Comparison of ENCODE assay signal across 21 cellular contexts in genomic region chr20:38830356-38830755, GRCh38. TPM values are rescaled to one million over a fixed set of nuclear protein-coding genes. Genes with fewer than 3 reads are reported as not detected.
DNase-seq lines count a peak whose midpoint lies in the region; ATAC-seq and TF ChIP-seq lines count a peak whose summit lies in the region.
"Had no signal": no experiment of that assay in that cellular context is flagged by ENCODE, and none has a peak within 500 bp of the region (broad histone marks: within the 10 kb centered on the region; RNA-seq: fewer than 3 reads in every experiment).

No MANE protein-coding gene starts in this region.

- no TSS peak for BruUV-seq in Caco-2 (replicated peaks; lab: Mats Ljungman, UMichigan)
- BruUV-seq in PC-3 (replicated peaks; lab: Mats Ljungman, UMichigan): no TSS peak

- H3K4me3 ChIP-seq in Caco-2 (ENCODE audit: low read depth, low read length): no peak overlapping the region
- no peak overlapping the region for H3K4me3 ChIP-seq in PC-3 (ENCODE audit: low read length)
- H3K4me3 ChIP-seq: BLaER1 treated with 17β-estradiol and CSF1 and Interleukin-3, amounts not matched to agents 10 nM and 100 nM; body of pancreas; colonic mucosa; pancreas; stomach had no signal

- intact Hi-C loops in activated CD4-positive, alpha-beta T cell treated with anti-CD3 and anti-CD28 coated beads, Interleukin-2, amount 10 ng/mL, durations not matched to agents 24 days and 14 days (cut with micrococcal nuclease): no loop called here
- intact Hi-C loops in Caco-2 (cut with micrococcal nuclease; ENCODE audit: unreplicated experiment): no loop called here
- intact Hi-C loops in PC-3 (cut with micrococcal nuclease): no loop called here

- no peaks in the 10 kb centered on the region for H3K36me3 ChIP-seq in Caco-2 (ENCODE audit: control insufficient read depth, insufficient read depth, low read length)
- H3K36me3 ChIP-seq in PC-3 (ENCODE audit: low read depth, low read length): no peaks in the 10 kb centered on the region
- H3K36me3 ChIP-seq: colonic mucosa, pancreas, stomach had no signal

- H3K9me3 Mint-ChIP-seq in activated CD4-positive, alpha-beta T cell treated with anti-CD3 and anti-CD28 coated beads, Interleukin-2, amount 10 ng/mL, durations not matched to agents 24 days and 14 days: peaks cover 3% of the 10 kb centered on the region
- no peaks in the 10 kb centered on the region for H3K9me3 Mint-ChIP-seq in T-cell
- no peaks in the 10 kb centered on the region for H3K9me3 Mint-ChIP-seq in Caco-2 (ENCODE audit: unreplicated experiment)
- H3K9me3 Mint-ChIP-seq: activated naive CD4-positive, alpha-beta T cell treated with anti-CD3 and anti-CD28 coated beads, Interleukin-2, amount 50 U/mL, for 24 hours; type B pancreatic cell had no signal

- no peak overlapping the region for H3K9ac ChIP-seq in PC-3 (ENCODE audit: low read length)
- H3K9ac ChIP-seq: BLaER1 treated with 17β-estradiol and CSF1 and Interleukin-3, amounts not matched to agents 10 nM and 100 nM had no signal

- no peak for TF ChIP-seq CTCF in Caco-2 (IDR thresholded peaks at IDR 0.05; ENCODE audit: insufficient read depth in 1 of 2, low read depth in 1 of 2, low read length in 1 of 2, severe bottlenecking in 1 of 2, unreplicated experiment in 1 of 2)
- TF ChIP-seq CTCF in PC-3 (conservative IDR thresholded peaks at IDR 0.05; ENCODE audit: low read depth, low read length): no peak

- no peaks in the 10 kb centered on the region for H3K9me3 ChIP-seq in Caco-2
- H3K9me3 ChIP-seq in PC-3 (ENCODE audit: low read length): no peaks in the 10 kb centered on the region
- H3K9me3 ChIP-seq: BLaER1 treated with 17β-estradiol and CSF1 and Interleukin-3, amounts not matched to agents 10 nM and 100 nM; body of pancreas; colonic mucosa; pancreas; stomach had no signal

- POLR2A ChIA-PET in T-cell (lab: Charles Lee): interaction anchor here in 1 of 2 donors (0.6 kb wide), 1 partner anchor 14 kb away, joined by 3 read pairs; no protein-coding TSS in a partner anchor
- POLR2A ChIA-PET in Caco-2 (lab: Charles Lee): no interaction called here
- POLR2A ChIA-PET in PC-3 (lab: Charles Lee; ENCODE audit: unreplicated experiment): no interaction called here

- no peak overlapping the region for H3K27ac ChIP-seq in PC-3 (ENCODE audit: low read length)
- H3K27ac ChIP-seq: BLaER1 treated with 17β-estradiol and CSF1 and Interleukin-3, amounts not matched to agents 10 nM and 100 nM; body of pancreas; colonic mucosa; pancreas; stomach had no signal

- ATAC-seq in T-cell (replicated peaks in 1 of 4) (no peak), PC-3 (no peak)
- ATAC-seq: body of pancreas, pancreas, Right ventricle myocardium inferior, sciatic nerve had no signal

- CTCF ChIA-PET in T-cell (lab: Charles Lee) (no interaction called here), Caco-2 (lab: Charles Lee) (no interaction called here), PC-3 (lab: Charles Lee) (no interaction called here)

- H3K79me2 ChIP-seq in PC-3 (ENCODE audit: low read length): no peaks in the 10 kb centered on the region

- no peak overlapping the region for H2AFZ ChIP-seq in PC-3 (ENCODE audit: low read length)

- peak overlapping the region; percentile 79 for H3K27ac Mint-ChIP-seq in activated CD4-positive, alpha-beta T cell treated with anti-CD3 and anti-CD28 coated beads, Interleukin-2, amount 10 ng/mL, durations not matched to agents 24 days and 14 days
- H3K27ac Mint-ChIP-seq in T-cell (peak overlapping the region; percentile 80 to 81), Caco-2 (ENCODE audit: unreplicated experiment) (no peak overlapping the region)
- H3K27ac Mint-ChIP-seq: activated naive CD4-positive, alpha-beta T cell treated with anti-CD3 and anti-CD28 coated beads, Interleukin-2, amount 50 U/mL, for 24 hours; type B pancreatic cell had no signal

- peaks cover 8% of the 10 kb centered on the region for H3K4me1 ChIP-seq in Caco-2
- peaks cover 13% of the 10 kb centered on the region; the same call in 1 of the 2 replicates for H3K4me1 ChIP-seq in PC-3 (ENCODE audit: insufficient read depth, low read length)
- H3K4me1 ChIP-seq: colonic mucosa, pancreas had no signal

- no peaks in the 10 kb centered on the region; the same call in 1 of the 2 replicates for H3K27me3 ChIP-seq in Caco-2 (replicated peaks; ENCODE audit: control insufficient read depth, insufficient read depth, low read length)
- H3K27me3 ChIP-seq in PC-3 (ENCODE audit: low read length): peaks cover 9% of the 10 kb centered on the region
- H3K27me3 ChIP-seq: BLaER1 treated with 17β-estradiol and CSF1 and Interleukin-3, amounts not matched to agents 10 nM and 100 nM; body of pancreas; colonic mucosa; pancreas had no signal

- no peak for DNase-seq in activated CD4-positive, alpha-beta T cell treated with anti-CD3 and anti-CD28 coated beads, Interleukin-2, amount 10 ng/mL, durations not matched to agents 24 days and 14 days
- no peak for DNase-seq in activated CD4-positive, alpha-beta T cell treated with anti-CD3 and anti-CD28 coated beads for 48 hours
- DNase-seq in T-cell (no peak), dermis blood vessel endothelial cell (peak; percentile 37), Caco-2 (no peak), cerebellar nuclear complex (lab: John Stamatoyannopoulos, UW) (no peak), PC-3 (no peak)
- peak; percentile 18 for DNase-seq in stimulated activated CD8-positive, alpha-beta memory T cell treated with anti-CD3 and anti-CD28 coated beads, Interleukin-4, amount 100 ng/mL, for 48 hours
- DNase-seq: body of pancreas, colonic mucosa, H7, NCI-H1092 treated with DMSO at 0.1 percent for 48 hours, NCI-H526 treated with DMSO at 0.1 percent for 48 hours, pancreas, stomach had no signal

- H3K27me3 Mint-ChIP-seq in activated CD4-positive, alpha-beta T cell treated with anti-CD3 and anti-CD28 coated beads, Interleukin-2, amount 10 ng/mL, durations not matched to agents 24 days and 14 days: no peaks in the 10 kb centered on the region
- no peaks in the 10 kb centered on the region for H3K27me3 Mint-ChIP-seq in T-cell
- peaks cover 2% of the 10 kb centered on the region for H3K27me3 Mint-ChIP-seq in Caco-2 (ENCODE audit: insufficient read depth, unreplicated experiment)
- H3K27me3 Mint-ChIP-seq: activated naive CD4-positive, alpha-beta T cell treated with anti-CD3 and anti-CD28 coated beads, Interleukin-2, amount 50 U/mL, for 24 hours had no signal

- peaks cover 78% of the 10 kb centered on the region for H3K4me1 Mint-ChIP-seq in activated CD4-positive, alpha-beta T cell treated with anti-CD3 and anti-CD28 coated beads, Interleukin-2, amount 10 ng/mL, durations not matched to agents 24 days and 14 days
- H3K4me1 Mint-ChIP-seq in T-cell (peaks cover 79 to 92% (median 87%) of the 10 kb centered on the region in 3 donors), Caco-2 (ENCODE audit: low read depth, unreplicated experiment) (no peaks in the 10 kb centered on the region)

- H3K4me3 Mint-ChIP-seq in activated CD4-positive, alpha-beta T cell treated with anti-CD3 and anti-CD28 coated beads, Interleukin-2, amount 10 ng/mL, durations not matched to agents 24 days and 14 days: no peak overlapping the region
- H3K4me3 Mint-ChIP-seq in T-cell: no peak overlapping the region
- H3K4me3 Mint-ChIP-seq in Caco-2 (ENCODE audit: unreplicated experiment): no peak overlapping the region
- H3K4me3 Mint-ChIP-seq: activated naive CD4-positive, alpha-beta T cell treated with anti-CD3 and anti-CD28 coated beads, Interleukin-2, amount 50 U/mL, for 24 hours; type B pancreatic cell had no signal

- H3F3A ChIP-seq in PC-3 (ENCODE audit: low read length, unreplicated experiment): no peaks in the 10 kb centered on the region

- peaks cover 75% of the 10 kb centered on the region for H3K36me3 Mint-ChIP-seq in activated CD4-positive, alpha-beta T cell treated with anti-CD3 and anti-CD28 coated beads, Interleukin-2, amount 10 ng/mL, durations not matched to agents 24 days and 14 days (ENCODE audit: low read depth)
- peaks cover 59% of the 10 kb centered on the region for H3K36me3 Mint-ChIP-seq in T-cell
- H3K36me3 Mint-ChIP-seq in Caco-2 (ENCODE audit: insufficient read depth, unreplicated experiment): no peaks in the 10 kb centered on the region
- H3K36me3 Mint-ChIP-seq: type B pancreatic cell had no signal

- H4K20me1 ChIP-seq in PC-3 (ENCODE audit: low read length): no peaks in the 10 kb centered on the region
- H4K20me1 ChIP-seq: BLaER1 treated with 17β-estradiol and CSF1 and Interleukin-3, amounts not matched to agents 10 nM and 100 nM had no signal

- H3K9me2 ChIP-seq in PC-3 (replicated peaks; ENCODE audit: low read length): no peaks in the 10 kb centered on the region

- H3K4me2 ChIP-seq in PC-3 (ENCODE audit: low read length): no peak overlapping the region
- H3K4me2 ChIP-seq: BLaER1 treated with 17β-estradiol and CSF1 and Interleukin-3, amounts not matched to agents 10 nM and 100 nM had no signal

RNA-seq across cellular contexts. Expression of gene PPP1R16B, which starts 24.9 kb away (rescaled TPM):
- total RNA-seq in activated CD4-positive, alpha-beta T cell treated with anti-CD3 and anti-CD28 coated beads, Interleukin-2, amount 10 ng/mL, durations not matched to agents 24 days and 14 days: 133 TPM in 2 replicates
- total RNA-seq in T-cell: 10 to 100 TPM; 32.0 to 58.5 (median 50.2) TPM
- total RNA-seq in dermis blood vessel endothelial cell: 247 and 304 TPM in 2 replicates
- total RNA-seq in Caco-2 (2022): not detected in 2 replicates
- 0.04 and 0.12 TPM in 2 replicates for total RNA-seq in PC-3 (2014; rRNA removed)
- total RNA-seq: fibroblast of villous mesenchyme had no signal

Comparison
In these comparisons a context has a peak if more than half of its experiments do, and no peak if none do; other contexts are left out.
1. DNase-seq: peak in dermis blood vessel endothelial cell (single experiment) and stimulated activated CD8-positive, alpha-beta memory T cell treated with anti-CD3 and anti-CD28 coated beads, Interleukin-4, amount 100 ng/mL, for 48 hours (single experiment); none in activated CD4-positive, alpha-beta T cell treated with anti-CD3 and anti-CD28 coated beads, Interleukin-2, amount 10 ng/mL, durations not matched to agents 24 days and 14 days (single experiment), activated CD4-positive, alpha-beta T cell treated with anti-CD3 and anti-CD28 coated beads for 48 hours (single experiment), T-cell (0 of 34), Caco-2 (0 of 2), cerebellar nuclear complex (0 of 2) and PC-3 (single experiment).
2. RNA of gene PPP1R16B, which starts 24.9 kb away (total RNA-seq): 247 to 304 TPM in dermis blood vessel endothelial cell, 133 TPM in activated CD4-positive, alpha-beta T cell treated with anti-CD3 and anti-CD28 coated beads, Interleukin-2, amount 10 ng/mL, durations not matched to agents 24 days and 14 days and 32.0 to 58.5 TPM in T-cell; 0.04 to 0.12 TPM in PC-3 and not detected in Caco-2; every median in the first group is over 10 times any median in the second.